In the genomic region with DNA sequence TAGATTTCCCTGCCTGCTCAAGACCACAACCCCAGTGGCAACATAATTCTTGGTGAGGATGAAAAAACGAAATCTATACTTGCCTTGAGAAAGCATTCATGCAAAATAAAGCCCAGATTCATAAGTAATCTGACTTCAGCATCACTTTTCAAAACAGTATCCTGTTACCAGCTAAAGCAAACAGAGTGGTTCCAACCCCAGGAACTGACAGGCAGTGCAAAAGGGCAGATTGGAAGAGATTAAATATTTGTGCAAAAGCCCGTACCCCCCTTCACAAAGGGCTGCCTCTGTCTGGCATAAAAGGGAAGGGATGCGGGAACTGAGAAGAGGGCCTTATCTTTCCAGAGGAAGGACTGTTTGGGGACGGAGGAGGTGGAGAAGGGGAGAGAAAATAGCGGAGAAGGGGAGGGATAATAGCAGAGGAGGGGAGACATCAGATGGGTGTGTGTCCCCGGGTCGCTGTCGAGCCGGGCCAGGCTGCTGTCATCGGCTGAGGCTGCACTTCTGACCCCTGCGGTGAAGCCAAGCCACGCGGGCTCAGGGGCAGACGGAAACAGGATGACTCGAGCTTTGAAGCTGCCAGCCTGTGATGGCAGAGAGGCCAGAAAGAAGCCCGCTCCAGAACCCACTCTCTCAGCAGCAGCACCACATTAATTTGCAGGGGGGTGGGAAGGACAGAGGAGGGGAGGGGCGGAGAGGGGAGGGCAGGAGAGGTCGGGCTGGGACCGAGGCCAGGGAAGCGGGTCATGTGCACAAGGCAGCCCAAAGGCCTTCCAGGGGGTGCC, we compare ENCODE assay signal across 10 cellular contexts. TPM values are rescaled to one million over a fixed set of nuclear protein-coding genes. Genes with fewer than 3 reads are reported as not detected.
DNase-seq lines count a peak whose midpoint lies in the region; ATAC-seq, FAIRE-seq and TF ChIP-seq lines count a peak whose summit lies in the region.
"Not testable (repeated sequence)": the region's sequence is repeated elsewhere in the genome, so short reads cannot be mapped to it uniquely, and the experiment has no call there.
"Had no signal": no experiment of that assay in that cellular context is flagged by ENCODE, and none has a peak within 500 bp of the region (broad histone marks: within the 10 kb centered on the region; RNA-seq: fewer than 3 reads in every experiment).

No MANE protein-coding gene starts in this region.

- peak; percentile 47 to 76 for ATAC-seq in natural killer cell treated with Interleukin-12 subunit alpha and Interleukin-12 subunit beta and Interleukin-15 and Interleukin-18, amount 100 ng/mL, for 72 hours
- peak; percentile 33 to 41 for ATAC-seq in stimulated activated naive B cell treated with anti-CD40 and anti-IgM and Interleukin-4, amounts not matched to agents 10 μg/mL and 1 μg/mL and 100 μg/mL, for 72 hours (replicated peaks)

- CTCF ChIA-PET in Calu3 (lab: Charles Lee): interaction anchor here (0.7 kb wide), 2 partner anchors 155 to 683 kb away, joined by 3 to 4 read pairs; no protein-coding TSS in a partner anchor

- H3K4me3 Mint-ChIP-seq in Calu3 (ENCODE audit: low read depth, unreplicated experiment): peak overlapping the region; percentile 22
- H3K4me3 Mint-ChIP-seq in immature natural killer cell: peak overlapping the region in 4 of 5 donors; percentile 9 to 34 (median 18)
- peak overlapping the region; percentile 11 for H3K4me3 Mint-ChIP-seq in natural killer cell treated with Interleukin-12 subunit alpha and Interleukin-12 subunit beta and Interleukin-15 and Interleukin-18, amount 100 ng/mL, for 72 hours
- not testable (repeated sequence) for H3K4me3 Mint-ChIP-seq in stimulated activated naive B cell treated with anti-CD40 and anti-IgM and Interleukin-4, amounts not matched to agents 10 μg/mL and 1 μg/mL and 100 μg/mL, for 72 hours

- not testable (repeated sequence) for H3K27me3 Mint-ChIP-seq in Calu3 (ENCODE audit: unreplicated experiment)
- H3K27me3 Mint-ChIP-seq in immature natural killer cell (ENCODE audit: low read depth in 3 of 3): peaks cover 0 to 15% (median 13%) of the 10 kb centered on the region in 3 donors
- H3K27me3 Mint-ChIP-seq in natural killer cell treated with Interleukin-12 subunit alpha and Interleukin-12 subunit beta and Interleukin-15 and Interleukin-18, amount 100 ng/mL, for 72 hours: peaks cover 12 to 23% of the 10 kb centered on the region in 2 donors
- H3K27me3 Mint-ChIP-seq in stimulated activated naive B cell treated with anti-CD40 and anti-IgM and Interleukin-4, amounts not matched to agents 10 μg/mL and 1 μg/mL and 100 μg/mL, for 72 hours: peaks cover 22 to 30% of the 10 kb centered on the region in 2 donors

- peak; percentile 89 for FAIRE-seq in RCC 7860 (lab: Jason Lieb, UNC)

- DNase-seq in Calu3 (peak; percentile 78), LHCN-M2 (ENCODE audit: low read depth) (peak; percentile 15), RCC 7860 (ENCODE audit: low spot score) (peak; percentile 67), dermis blood vessel endothelial cell (peak; percentile 16), immature natural killer cell (peak; percentile 24 to 37 (median 30))
- DNase-seq in activated T-cell treated with anti-CD3 and anti-CD28 coated beads, Interleukin-2, amount 50 U/mL, for 48 hours: peak; percentile 20 to 22
- DNase-seq in natural killer cell treated with Interleukin-12 subunit alpha and Interleukin-12 subunit beta and Interleukin-15 and Interleukin-18, amount 100 ng/mL, for 72 hours (ENCODE audit: low spot score); stimulated activated naive B cell treated with anti-CD40 and anti-IgM and Interleukin-4, amounts not matched to agents 10 μg/mL and 1 μg/mL and 100 μg/mL, for 72 hours: not testable (repeated sequence)

- H3K4me1 Mint-ChIP-seq in Calu3 (ENCODE audit: low read depth, unreplicated experiment): peaks cover 38% of the 10 kb centered on the region
- H3K4me1 Mint-ChIP-seq in immature natural killer cell; natural killer cell treated with Interleukin-12 subunit alpha and Interleukin-12 subunit beta and Interleukin-15 and Interleukin-18, amount 100 ng/mL, for 72 hours (ENCODE audit: low read depth in 2 of 2); stimulated activated naive B cell treated with anti-CD40 and anti-IgM and Interleukin-4, amounts not matched to agents 10 μg/mL and 1 μg/mL and 100 μg/mL, for 72 hours: not testable (repeated sequence)

- not testable (repeated sequence) for BruUV-seq in Calu3 (replicated peaks; lab: Mats Ljungman, UMichigan)

- intact Hi-C loops in Calu3 (cut with micrococcal nuclease; ENCODE audit: unreplicated experiment): not testable (repeated sequence)

- not testable (repeated sequence) for H3K36me3 Mint-ChIP-seq in Calu3 (ENCODE audit: insufficient read depth, unreplicated experiment); immature natural killer cell; natural killer cell treated with Interleukin-12 subunit alpha and Interleukin-12 subunit beta and Interleukin-15 and Interleukin-18, amount 100 ng/mL, for 72 hours; stimulated activated naive B cell treated with anti-CD40 and anti-IgM and Interleukin-4, amounts not matched to agents 10 μg/mL and 1 μg/mL and 100 μg/mL, for 72 hours

- H3K9me3 Mint-ChIP-seq in Calu3 (ENCODE audit: low read depth, unreplicated experiment); immature natural killer cell; natural killer cell treated with Interleukin-12 subunit alpha and Interleukin-12 subunit beta and Interleukin-15 and Interleukin-18, amount 100 ng/mL, for 72 hours; stimulated activated naive B cell treated with anti-CD40 and anti-IgM and Interleukin-4, amounts not matched to agents 10 μg/mL and 1 μg/mL and 100 μg/mL, for 72 hours: not testable (repeated sequence)

- H3K27ac Mint-ChIP-seq in Calu3 (ENCODE audit: unreplicated experiment); immature natural killer cell; natural killer cell treated with Interleukin-12 subunit alpha and Interleukin-12 subunit beta and Interleukin-15 and Interleukin-18, amount 100 ng/mL, for 72 hours; stimulated activated naive B cell treated with anti-CD40 and anti-IgM and Interleukin-4, amounts not matched to agents 10 μg/mL and 1 μg/mL and 100 μg/mL, for 72 hours: not testable (repeated sequence)

- not testable (repeated sequence) for TF ChIP-seq CTCF in Calu3 (IDR thresholded peaks at IDR 0.05; ENCODE audit: unreplicated experiment)

RNA-seq across cellular contexts. Expression of a gene that starts 29.5 kb away (rescaled TPM):
- total RNA-seq in Calu3 (2022) (not detected in 2 replicates), LHCN-M2 (2014; rRNA removed) (not detected in 2 replicates), dermis blood vessel endothelial cell (not detected in 2 replicates)
- polyA plus RNA-seq in LHCN-M2 (2012): not detected
- not detected for polyA plus RNA-seq in immature natural killer cell
- total RNA-seq in natural killer cell treated with Interleukin-12 subunit alpha and Interleukin-12 subunit beta and Interleukin-15 and Interleukin-18, amount 100 ng/mL, for 72 hours: not detected
- total RNA-seq: mesenteric fat pad had no signal
- polyA plus RNA-seq: BJ had no signal
